Comparison of ENCODE assay signal across 19 cellular contexts in the genomic region with DNA sequence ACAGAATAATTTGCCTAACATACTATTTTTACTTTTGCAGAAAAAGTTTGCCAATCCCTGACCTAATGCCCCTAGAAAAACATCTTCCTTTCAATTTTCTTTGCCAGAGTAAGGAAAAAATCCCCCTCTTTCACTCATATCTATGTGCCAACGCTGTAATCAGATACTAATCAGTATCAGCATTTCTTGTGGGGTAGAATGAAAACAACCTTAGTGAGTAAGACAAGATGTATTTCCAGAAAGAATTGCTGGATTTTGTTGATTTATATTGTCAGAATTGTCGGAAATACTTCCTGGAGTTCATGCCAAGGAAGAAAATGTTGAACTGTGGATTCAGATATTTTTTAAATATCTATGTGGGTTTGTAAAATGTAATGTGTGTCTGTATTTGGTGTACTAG.
DNase-seq lines count a peak whose midpoint lies in the region; ATAC-seq and TF ChIP-seq lines count a peak whose summit lies in the region.
"Had no signal": no experiment of that assay in that cellular context is flagged by ENCODE, and none has a peak within 500 bp of the region (broad histone marks: within the 10 kb centered on the region; RNA-seq: fewer than 3 reads in every experiment).

No MANE protein-coding gene starts in this region.

- CTCF ChIA-PET in SK-N-SH (lab: Yijun Ruan, JAX) = no interaction called here

- no peak for TF ChIP-seq RAD21 in SK-N-SH (IDR thresholded peaks at IDR 0.05; ENCODE audit: low read length)

- ATAC-seq in SK-N-SH treated with all-trans-retinoic acid at 6 μM for 48 hours = no peak
- ATAC-seq in GM21390 (IDR thresholded peaks at IDR 0.05; ENCODE audit: unreplicated experiment) = no peak
- ATAC-seq: CD8-positive, alpha-beta T cell; GM12878 had no signal

- 13% methylated on average over 2 of the region's 2 CpGs for WGBS in SK-N-SH (ENCODE audit: low lambda C conversion rate)

- no peaks in the 10 kb centered on the region for H3K36me3 ChIP-seq in SK-N-SH (replicated peaks in 1 of 2; ENCODE audit: control insufficient read depth in 1 of 2, insufficient read depth in 2 of 2, low read length in 1 of 2)
- H3K36me3 ChIP-seq: BLaER1, HAP-1 had no signal

- DNase-seq in SK-N-SH = no peak
- DNase-seq in dermis blood vessel endothelial cell = peak; percentile 69
- DNase-seq in pulmonary artery endothelial cell (ENCODE audit: low read depth, low spot score) = peak; percentile 53
- DNase-seq in activated naive CD4-positive, alpha-beta T cell (lab: John Stamatoyannopoulos, UW) = no peak
- DNase-seq: Caco-2; CD4-positive, CD25-positive, alpha-beta regulatory T cell; CD8-positive, alpha-beta T cell; DMS153; DND-41; GDM1; GOT3; HFFc6 had no signal

- no peak overlapping the region for H3K27ac ChIP-seq in SK-N-SH (ENCODE audit: low read depth in 2 of 2, low read length in 1 of 2)
- H3K27ac ChIP-seq: 22Rv1, BLaER1, C4-2B had no signal

- no peak overlapping the region for H3K4me3 ChIP-seq in SK-N-SH (ENCODE audit: low read depth in 2 of 2, low read length in 1 of 2)
- H3K4me3 ChIP-seq: BLaER1, GM12878, HAP-1 had no signal

- H4K20me1 ChIP-seq in SK-N-SH (ENCODE audit: insufficient read depth) = no peaks in the 10 kb centered on the region
- H4K20me1 ChIP-seq: BLaER1 had no signal

- H3K9ac ChIP-seq in SK-N-SH = no peak overlapping the region
- H3K9ac ChIP-seq: BLaER1 had no signal

- H3K9me3 ChIP-seq in SK-N-SH = no peaks in the 10 kb centered on the region
- H3K9me3 ChIP-seq: Caco-2, HAP-1 had no signal

- H3K27me3 ChIP-seq in SK-N-SH (ENCODE audit: insufficient read depth) = no peaks in the 10 kb centered on the region
- H3K27me3 ChIP-seq: BLaER1 had no signal

- POLR2A ChIA-PET in SK-N-SH (lab: Yijun Ruan, JAX) = no interaction called here

- no peaks in the 10 kb centered on the region for H3K79me2 ChIP-seq in SK-N-SH (ENCODE audit: insufficient read depth)

- TF ChIP-seq EP300 in SK-N-SH (IDR thresholded peaks at IDR 0.05; ENCODE audit: borderline replicate concordance in 1 of 2, low read depth in 1 of 2, low read length in 1 of 2) = no peak

- no peak overlapping the region for H3K4me2 ChIP-seq in SK-N-SH

- H2AFZ ChIP-seq in SK-N-SH (ENCODE audit: low read depth) = no peak overlapping the region

- no peaks in the 10 kb centered on the region for H3F3A ChIP-seq in SK-N-SH (replicated peaks; ENCODE audit: insufficient read depth)

- H3K4me1 ChIP-seq in SK-N-SH (ENCODE audit: control insufficient read depth in 1 of 2, insufficient read depth in 2 of 2, low read depth in 1 of 2, low read length in 1 of 2) = no peaks in the 10 kb centered on the region
- H3K4me1 ChIP-seq: Caco-2, HAP-1 had no signal

- no peaks in the 10 kb centered on the region for H3K9me2 ChIP-seq in SK-N-SH

- TF ChIP-seq CTCF in SK-N-SH (IDR thresholded peaks at IDR 0.05) = no peak

TF ChIP-seq in SK-N-SH treated with all-trans-retinoic acid at 6 μM for 48 hours, 23 proteins besides CTCF, POLR2A, EP300 and RAD21:
- TF ChIP-seq ISL1 (CRISPR knock-in tag; IDR thresholded peaks at IDR 0.05) = peak; percentile 42
- no peak for TF ChIP-seq SNAI2 (CRISPR knock-in tag; IDR thresholded peaks at IDR 0.05)
- TF ChIP-seq, protein P1, sequence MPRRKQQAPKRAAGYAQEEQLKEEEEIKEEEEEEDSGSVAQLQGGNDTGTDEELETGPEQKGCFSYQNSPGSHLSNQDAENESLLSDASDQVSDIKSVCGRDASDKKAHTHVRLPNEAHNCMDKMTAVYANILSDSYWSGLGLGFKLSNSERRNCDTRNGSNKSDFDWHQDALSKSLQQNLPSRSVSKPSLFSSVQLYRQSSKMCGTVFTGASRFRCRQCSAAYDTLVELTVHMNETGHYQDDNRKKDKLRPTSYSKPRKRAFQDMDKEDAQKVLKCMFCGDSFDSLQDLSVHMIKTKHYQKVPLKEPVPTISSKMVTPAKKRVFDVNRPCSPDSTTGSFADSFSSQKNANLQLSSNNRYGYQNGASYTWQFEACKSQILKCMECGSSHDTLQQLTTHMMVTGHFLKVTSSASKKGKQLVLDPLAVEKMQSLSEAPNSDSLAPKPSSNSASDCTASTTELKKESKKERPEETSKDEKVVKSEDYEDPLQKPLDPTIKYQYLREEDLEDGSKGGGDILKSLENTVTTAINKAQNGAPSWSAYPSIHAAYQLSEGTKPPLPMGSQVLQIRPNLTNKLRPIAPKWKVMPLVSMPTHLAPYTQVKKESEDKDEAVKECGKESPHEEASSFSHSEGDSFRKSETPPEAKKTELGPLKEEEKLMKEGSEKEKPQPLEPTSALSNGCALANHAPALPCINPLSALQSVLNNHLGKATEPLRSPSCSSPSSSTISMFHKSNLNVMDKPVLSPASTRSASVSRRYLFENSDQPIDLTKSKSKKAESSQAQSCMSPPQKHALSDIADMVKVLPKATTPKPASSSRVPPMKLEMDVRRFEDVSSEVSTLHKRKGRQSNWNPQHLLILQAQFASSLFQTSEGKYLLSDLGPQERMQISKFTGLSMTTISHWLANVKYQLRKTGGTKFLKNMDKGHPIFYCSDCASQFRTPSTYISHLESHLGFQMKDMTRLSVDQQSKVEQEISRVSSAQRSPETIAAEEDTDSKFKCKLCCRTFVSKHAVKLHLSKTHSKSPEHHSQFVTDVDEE (CRISPR knock-in tag; IDR thresholded peaks at IDR 0.05) = no peak

TF ChIP-seq in SK-N-SH, 30 proteins besides CTCF, POLR2A, EP300 and RAD21:
- TF ChIP-seq, protein P2, sequence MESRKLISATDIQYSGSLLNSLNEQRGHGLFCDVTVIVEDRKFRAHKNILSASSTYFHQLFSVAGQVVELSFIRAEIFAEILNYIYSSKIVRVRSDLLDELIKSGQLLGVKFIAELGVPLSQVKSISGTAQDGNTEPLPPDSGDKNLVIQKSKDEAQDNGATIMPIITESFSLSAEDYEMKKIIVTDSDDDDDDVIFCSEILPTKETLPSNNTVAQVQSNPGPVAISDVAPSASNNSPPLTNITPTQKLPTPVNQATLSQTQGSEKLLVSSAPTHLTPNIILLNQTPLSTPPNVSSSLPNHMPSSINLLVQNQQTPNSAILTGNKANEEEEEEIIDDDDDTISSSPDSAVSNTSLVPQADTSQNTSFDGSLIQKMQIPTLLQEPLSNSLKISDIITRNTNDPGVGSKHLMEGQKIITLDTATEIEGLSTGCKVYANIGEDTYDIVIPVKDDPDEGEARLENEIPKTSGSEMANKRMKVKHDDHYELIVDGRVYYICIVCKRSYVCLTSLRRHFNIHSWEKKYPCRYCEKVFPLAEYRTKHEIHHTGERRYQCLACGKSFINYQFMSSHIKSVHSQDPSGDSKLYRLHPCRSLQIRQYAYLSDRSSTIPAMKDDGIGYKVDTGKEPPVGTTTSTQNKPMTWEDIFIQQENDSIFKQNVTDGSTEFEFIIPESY (IDR thresholded peaks at IDR 0.05; ENCODE audit: borderline replicate concordance, low read depth) = no peak
- TF ChIP-seq RFX5 (IDR thresholded peaks at IDR 0.05; ENCODE audit: low read length) = no peak
- no peak for TF ChIP-seq TCF12 (IDR thresholded peaks at IDR 0.05)
- no peak for TF ChIP-seq USF1 (IDR thresholded peaks at IDR 0.05; ENCODE audit: borderline replicate concordance, low read depth)
- no peak for TF ChIP-seq FOXM1 (IDR thresholded peaks at IDR 0.05; ENCODE audit: low read depth)
- no peak for TF ChIP-seq FOXJ3 (CRISPR knock-in tag; IDR thresholded peaks at IDR 0.05)
- TF ChIP-seq NFIC (IDR thresholded peaks at IDR 0.05; ENCODE audit: borderline replicate concordance) = no peak
- TF ChIP-seq GABPA (IDR thresholded peaks at IDR 0.05; ENCODE audit: low read depth) = no peak
- no peak for TF ChIP-seq CHD2 (IDR thresholded peaks at IDR 0.05; ENCODE audit: low read length, partially characterized antibody)
- no peak for TF ChIP-seq MAX (IDR thresholded peaks at IDR 0.05; ENCODE audit: low read depth)
- no peak for TF ChIP-seq FOSL2 (IDR thresholded peaks at IDR 0.05; ENCODE audit: borderline replicate concordance, low read depth)
- no peak for TF ChIP-seq POLR2AphosphoS5 (IDR thresholded peaks at IDR 0.05; ENCODE audit: low read depth, low read length)
- no peak for TF ChIP-seq MEF2A (IDR thresholded peaks at IDR 0.05; ENCODE audit: borderline replicate concordance, low read depth)
- TF ChIP-seq REST (IDR thresholded peaks at IDR 0.05; ENCODE audit: low read depth, low read length) = no peak
- no peak for TF ChIP-seq MXI1 (IDR thresholded peaks at IDR 0.05; ENCODE audit: low read depth, low read length)

Comparison
In these comparisons a context has a peak if more than half of its experiments do, and no peak if none do; other contexts are left out.
1. DNase-seq: peak in dermis blood vessel endothelial cell (single experiment) and pulmonary artery endothelial cell (single experiment); none in SK-N-SH (single experiment) and activated naive CD4-positive, alpha-beta T cell (0 of 4).